ENCODE assay signal across 1 cellular context in the genomic region with DNA sequence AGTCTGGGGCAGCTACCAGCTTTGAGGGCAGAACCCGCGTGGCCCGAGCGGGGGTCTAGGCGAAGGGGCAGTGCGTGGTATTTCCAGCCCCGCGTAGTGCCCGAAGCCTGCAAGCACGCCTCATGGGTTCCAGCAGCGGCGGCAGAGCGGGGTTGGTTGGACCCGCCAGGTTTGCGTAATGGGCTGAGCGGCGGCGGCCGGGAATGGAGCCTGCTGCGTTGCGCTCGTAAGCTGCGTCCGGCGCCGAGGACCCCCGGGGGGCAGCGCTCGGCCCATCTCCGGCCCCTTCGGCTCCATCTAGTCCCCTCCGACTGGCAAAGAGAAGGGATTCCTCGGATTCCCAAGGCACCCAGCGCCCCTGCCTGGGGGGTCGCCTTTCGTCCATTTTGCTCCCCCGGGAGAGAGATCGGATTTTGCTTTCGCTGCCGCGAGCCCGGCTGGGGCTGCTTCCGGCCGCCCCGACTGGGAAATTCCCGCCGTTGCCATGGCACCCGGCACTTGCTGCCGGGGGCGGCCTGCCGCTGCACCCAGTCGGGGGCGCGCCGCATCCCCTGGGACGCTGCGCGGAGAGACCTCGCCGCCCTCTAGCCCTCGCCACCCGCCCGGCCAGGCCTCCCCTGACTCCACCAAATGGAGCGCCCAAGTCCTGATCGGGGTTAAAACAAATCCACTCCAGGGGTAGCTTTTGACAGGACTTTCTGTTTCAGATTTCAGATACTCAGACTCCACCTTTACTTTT.
TF ChIP-seq lines count a peak whose summit lies in the region.

No MANE protein-coding gene starts in this region.

TF ChIP-seq in K562, 482 proteins besides CTCF, POLR2A, EP300 and RAD21 (continued from another document):
- TF ChIP-seq GABPA (tag; conservative IDR thresholded peaks at IDR 0.05; ENCODE audit: low read depth) (0 out of 2 replicates have a peak, but pooled peaks have one; percentile 19), RBFOX2 (IDR thresholded peaks at IDR 0.05; ENCODE audit: low read depth, low read length) (peak; percentile 70)
